Comparison of ENCODE assay signal across 1 cellular context in genomic region chr2:96153991-96154431, GRCh38.
TF ChIP-seq lines count a peak whose summit lies in the region.

No MANE protein-coding gene starts in this region.

TF ChIP-seq in SK-N-SH, 30 proteins besides CTCF, POLR2A, EP300 and RAD21:
- TF ChIP-seq RCOR1 (IDR thresholded peaks at IDR 0.05; ENCODE audit: low read length) = no peak
TF ChIP-seq in SK-N-SH: peak in this region for 0.
